ENCODE assay signal across 15 cellular contexts in genomic region chr17:48175692-48176450, GRCh38.
DNase-seq lines count a peak whose midpoint lies in the region; ATAC-seq and TF ChIP-seq lines count a peak whose summit lies in the region.
"Had no signal": no experiment of that assay in that cellular context is flagged by ENCODE, and none has a peak within 500 bp of the region (broad histone marks: within the 10 kb centered on the region; RNA-seq: fewer than 3 reads in every experiment).

No MANE protein-coding gene starts in this region.

- no peaks in the 10 kb centered on the region for H3K4me1 ChIP-seq in aorta (ENCODE audit: control insufficient read depth in 1 of 2, insufficient read depth in 2 of 2, low read length in 2 of 2)
- H3K4me1 ChIP-seq: upper lobe of left lung had no signal

- no peaks in the 10 kb centered on the region for H3K27me3 ChIP-seq in aorta (ENCODE audit: control insufficient read depth in 1 of 2, insufficient read depth in 2 of 2, low read length in 1 of 2)
- H3K27me3 ChIP-seq: upper lobe of left lung had no signal

- peak overlapping the region in 1 of 2 donors; percentile 46 for H3K27ac ChIP-seq in aorta (ENCODE audit: low read depth in 1 of 2, low read length in 2 of 2)
- H3K27ac ChIP-seq: upper lobe of left lung had no signal

- DNase-seq in activated CD4-positive, alpha-beta T cell treated with anti-CD3 and anti-CD28 coated beads for 36 hours = no peak
- DNase-seq in activated CD4-positive, alpha-beta T cell treated with anti-CD3 and anti-CD28 coated beads, Interleukin-2, amount 50 U/mL, for 1 hour = no peak
- peak; percentile 89 for DNase-seq in LHCN-M2 (ENCODE audit: low read depth)
- DNase-seq in dedifferentiated amniotic fluid mesenchymal stem cell (ENCODE audit: extremely low spot score) = peak; percentile 85
- DNase-seq in retinal pigment epithelial cell (ENCODE audit: low read depth) = peak; percentile 4
- no peak for DNase-seq in DMS 273 treated with DMSO at 0.1 percent for 48 hours (lab: John Stamatoyannopoulos, UW)
- no peak for DNase-seq in activated CD4-positive, alpha-beta memory T cell treated with anti-CD3 and anti-CD28 coated beads, Interleukin-2, amount 10 ng/mL, durations not matched to agents 7 days and 5 days
- no peak for DNase-seq in aorta
- DNase-seq: activated CD8-positive, alpha-beta memory T cell treated with anti-CD3 and anti-CD28 coated beads, Interleukin-2, amount 50 U/mL, for 4 hours; DMS79 treated with DMSO at 0.1 percent for 48 hours; effector CD8-positive, alpha-beta T cell; heart right ventricle; NCI-H1105; upper lobe of left lung had no signal

- peaks cover 41% of the 10 kb centered on the region for H3K4me1 Mint-ChIP-seq in activated CD4-positive, alpha-beta T cell treated with anti-CD3 and anti-CD28 coated beads for 36 hours
- H3K4me1 Mint-ChIP-seq in activated CD4-positive, alpha-beta memory T cell treated with anti-CD3 and anti-CD28 coated beads, Interleukin-2, amount 10 ng/mL, durations not matched to agents 7 days and 5 days = peaks cover 36% of the 10 kb centered on the region

- H3K36me3 Mint-ChIP-seq in activated CD4-positive, alpha-beta T cell treated with anti-CD3 and anti-CD28 coated beads for 36 hours (ENCODE audit: low read depth) = peaks cover 31% of the 10 kb centered on the region
- peaks cover 63% of the 10 kb centered on the region for H3K36me3 Mint-ChIP-seq in activated CD4-positive, alpha-beta memory T cell treated with anti-CD3 and anti-CD28 coated beads, Interleukin-2, amount 10 ng/mL, durations not matched to agents 7 days and 5 days (ENCODE audit: low read depth)

- H3K9me3 Mint-ChIP-seq in activated CD4-positive, alpha-beta T cell treated with anti-CD3 and anti-CD28 coated beads for 36 hours (ENCODE audit: low read depth) = no peaks in the 10 kb centered on the region
- no peaks in the 10 kb centered on the region for H3K9me3 Mint-ChIP-seq in activated CD4-positive, alpha-beta memory T cell treated with anti-CD3 and anti-CD28 coated beads, Interleukin-2, amount 10 ng/mL, durations not matched to agents 7 days and 5 days

- TF ChIP-seq CTCF in retinal pigment epithelial cell (conservative IDR thresholded peaks at IDR 0.05; ENCODE audit: low read depth, low read length) = no peak

- POLR2A ChIA-PET in activated CD4-positive, alpha-beta T cell treated with anti-CD3 and anti-CD28 coated beads for 36 hours (lab: Charles Lee) = no interaction called here
- POLR2A ChIA-PET in activated CD4-positive, alpha-beta memory T cell treated with anti-CD3 and anti-CD28 coated beads, Interleukin-2, amount 10 ng/mL, durations not matched to agents 7 days and 5 days (lab: Charles Lee) = interaction anchor here (1.5 kb wide), 1 partner anchor 16 kb away, joined by 3 read pairs; no protein-coding TSS in a partner anchor

- no peaks in the 10 kb centered on the region for H3K9me3 ChIP-seq in aorta (ENCODE audit: control insufficient read depth, low read length)
- H3K9me3 ChIP-seq: heart right ventricle, upper lobe of left lung had no signal

- peak overlapping the region; percentile 5 for H3K27ac Mint-ChIP-seq in activated CD4-positive, alpha-beta T cell treated with anti-CD3 and anti-CD28 coated beads for 36 hours
- H3K27ac Mint-ChIP-seq in activated CD4-positive, alpha-beta memory T cell treated with anti-CD3 and anti-CD28 coated beads, Interleukin-2, amount 10 ng/mL, durations not matched to agents 7 days and 5 days = no peak overlapping the region

- CTCF ChIA-PET in activated CD4-positive, alpha-beta T cell treated with anti-CD3 and anti-CD28 coated beads for 36 hours (lab: Charles Lee) = no interaction called here
- CTCF ChIA-PET in activated CD4-positive, alpha-beta memory T cell treated with anti-CD3 and anti-CD28 coated beads, Interleukin-2, amount 10 ng/mL, durations not matched to agents 7 days and 5 days (lab: Charles Lee) = no interaction called here

- ATAC-seq in activated CD4-positive, alpha-beta T cell treated with anti-CD3 and anti-CD28 coated beads for 36 hours = no peak
- ATAC-seq in aorta (ENCODE audit: low FRiP score) = no peak
- ATAC-seq: left lobe of liver had no signal

- no peak overlapping the region for H3K4me3 ChIP-seq in retinal pigment epithelial cell (ENCODE audit: low read length)
- H3K4me3 ChIP-seq in aorta (ENCODE audit: low read length in 2 of 2) = no peak overlapping the region
- H3K4me3 ChIP-seq: heart right ventricle, upper lobe of left lung had no signal

- H3K27me3 Mint-ChIP-seq in activated CD4-positive, alpha-beta T cell treated with anti-CD3 and anti-CD28 coated beads for 36 hours = no peaks in the 10 kb centered on the region
- H3K27me3 Mint-ChIP-seq in activated CD4-positive, alpha-beta memory T cell treated with anti-CD3 and anti-CD28 coated beads, Interleukin-2, amount 10 ng/mL, durations not matched to agents 7 days and 5 days = no peaks in the 10 kb centered on the region

- WGBS in aorta, 2 donors = 21 to 27% methylated on average over 5 of the region's 5 CpGs

- H3K36me3 ChIP-seq in aorta (ENCODE audit: control insufficient read depth in 1 of 2, insufficient read depth in 2 of 2, low read length in 1 of 2) = no peaks in the 10 kb centered on the region
- H3K36me3 ChIP-seq: heart right ventricle, upper lobe of left lung had no signal

- intact Hi-C loops in activated CD4-positive, alpha-beta T cell treated with anti-CD3 and anti-CD28 coated beads for 36 hours (cut with DNase I, micrococcal nuclease) = no loop called here
- intact Hi-C loops in aorta (cut with DNase I) = no loop called here

- no peak overlapping the region for H3K4me3 Mint-ChIP-seq in activated CD4-positive, alpha-beta T cell treated with anti-CD3 and anti-CD28 coated beads for 36 hours
- no peak overlapping the region for H3K4me3 Mint-ChIP-seq in activated CD4-positive, alpha-beta memory T cell treated with anti-CD3 and anti-CD28 coated beads, Interleukin-2, amount 10 ng/mL, durations not matched to agents 7 days and 5 days

Comparison
In these comparisons a context has a peak if more than half of its experiments do, and no peak if none do; other contexts are left out.
1. DNase-seq: peak in LHCN-M2 (single experiment), dedifferentiated amniotic fluid mesenchymal stem cell (single experiment) and retinal pigment epithelial cell (single experiment); none in activated CD4-positive, alpha-beta T cell treated with anti-CD3 and anti-CD28 coated beads for 36 hours (single experiment), activated CD4-positive, alpha-beta T cell treated with anti-CD3 and anti-CD28 coated beads, Interleukin-2, amount 50 U/mL, for 1 hour (single experiment), DMS 273 treated with DMSO at 0.1 percent for 48 hours (single experiment), activated CD4-positive, alpha-beta memory T cell treated with anti-CD3 and anti-CD28 coated beads, Interleukin-2, amount 10 ng/mL, durations not matched to agents 7 days and 5 days (single experiment) and aorta (0 of 2).